In genomic region chr20:46090095-46090388, GRCh38 we compare ENCODE assay signal across 8 cellular contexts. TPM values are rescaled to one million over a fixed set of nuclear protein-coding genes. Genes with fewer than 3 reads are reported as not detected.
DNase-seq lines count a peak whose midpoint lies in the region; ATAC-seq and TF ChIP-seq lines count a peak whose summit lies in the region.

No MANE protein-coding gene starts in this region.

- H3F3A ChIP-seq in smooth muscle cell (ENCODE audit: low read depth), result no peaks in the 10 kb centered on the region

- BruUV-seq in HCT116 (replicated peaks; lab: Mats Ljungman, UMichigan), result no TSS peak

- intact Hi-C loops in HCT116 (cut with micrococcal nuclease), result no loop called here

- H3K9ac ChIP-seq in HCT116 (ENCODE audit: low read length) (peak overlapping the region; percentile 92), smooth muscle cell (ENCODE audit: low read depth) (peak overlapping the region; percentile 95)

- POLR2A ChIA-PET in HCT116 (lab: Charles Lee), result no interaction called here

- no peaks in the 10 kb centered on the region for H3K36me3 ChIP-seq in HCT116 (ENCODE audit: control insufficient read depth in 1 of 2, insufficient read depth in 2 of 2, low read length in 2 of 2)
- H3K36me3 ChIP-seq in hepatocyte (replicated peaks; ENCODE audit: insufficient read depth, low read depth), result no peaks in the 10 kb centered on the region
- no peaks in the 10 kb centered on the region for H3K36me3 ChIP-seq in smooth muscle cell (ENCODE audit: low read depth)

- WGBS in hepatocyte (ENCODE audit: low lambda C conversion rate, missing lambda C conversion rate), result 3% methylated on average over 7 of the region's 7 CpGs
- 5% methylated on average over 7 of the region's 7 CpGs for WGBS in smooth muscle cell (ENCODE audit: low lambda C conversion rate)

- H3K4me2 ChIP-seq in HCT116 (ENCODE audit: low read length) (peak overlapping the region; percentile 79), hepatocyte (peak overlapping the region; percentile 82), smooth muscle cell (peak overlapping the region; percentile 89)

- RAD21 ChIA-PET in HCT116 (lab: Charles Lee; ENCODE audit: low non-redundant PET in 1 of 2, low total read pairs in 2 of 2, uncharacterized antibody in 2 of 2, unreplicated experiment in 2 of 2), result no interaction called here

- TF ChIP-seq POLR2A in HCT116 (IDR thresholded peaks at IDR 0.05; ENCODE audit: borderline replicate concordance, extremely low read depth, insufficient read depth, insufficient read length), result peak; percentile 6

- H3K4me1 ChIP-seq in HCT116 (ENCODE audit: control insufficient read depth in 1 of 2, insufficient read depth in 2 of 2, low read length in 2 of 2), result peaks cover 21 to 44% of the 10 kb centered on the region in 2 experiments
- peaks cover 33% of the 10 kb centered on the region for H3K4me1 ChIP-seq in hepatocyte (ENCODE audit: insufficient read depth)
- H3K4me1 ChIP-seq in smooth muscle cell (ENCODE audit: low read depth), result peaks cover 21% of the 10 kb centered on the region

- ATAC-seq in HCT116, result peak; percentile 2
- no peak for ATAC-seq in GM18873 (IDR thresholded peaks at IDR 0.05; ENCODE audit: low FRiP score, unreplicated experiment)

- peak overlapping the region; percentile 84 to 93 for H3K4me3 ChIP-seq in HCT116 (replicated peaks in 1 of 2; ENCODE audit: low read depth in 1 of 2, low read length in 2 of 2)
- H3K4me3 ChIP-seq in WI38 (ENCODE audit: low read depth, low read length), result peak overlapping the region; percentile 88
- peak overlapping the region; percentile 49 for H3K4me3 ChIP-seq in hepatocyte
- H3K4me3 ChIP-seq in smooth muscle cell, result peak overlapping the region; percentile 68

- H3K27me3 ChIP-seq in HCT116 (ENCODE audit: insufficient read depth, low read length), result no peaks in the 10 kb centered on the region
- H3K27me3 ChIP-seq in hepatocyte, result no peaks in the 10 kb centered on the region
- H3K27me3 ChIP-seq in smooth muscle cell (ENCODE audit: low read depth), result no peaks in the 10 kb centered on the region

- no peaks in the 10 kb centered on the region for H3K9me2 ChIP-seq in HCT116 (ENCODE audit: insufficient read depth)
- no peaks in the 10 kb centered on the region for H3K9me2 ChIP-seq in hepatocyte (replicated peaks; ENCODE audit: insufficient read depth)

- no peaks in the 10 kb centered on the region for H3K9me3 ChIP-seq in HCT116 (ENCODE audit: control insufficient read depth in 1 of 2, insufficient read depth in 1 of 2, low read depth in 1 of 2, low read length in 2 of 2)
- H3K9me3 ChIP-seq in hepatocyte (ENCODE audit: low read depth), result no peaks in the 10 kb centered on the region
- no peaks in the 10 kb centered on the region for H3K9me3 ChIP-seq in smooth muscle cell (replicated peaks; ENCODE audit: low read depth)

- TF ChIP-seq RAD21 in HCT116 (IDR thresholded peaks at IDR 0.05; ENCODE audit: low read depth), result no peak

- H3K79me2 ChIP-seq in HCT116 (ENCODE audit: insufficient read depth, low read length), result peaks cover 45% of the 10 kb centered on the region
- peaks cover 44% of the 10 kb centered on the region for H3K79me2 ChIP-seq in hepatocyte
- peaks cover 39% of the 10 kb centered on the region for H3K79me2 ChIP-seq in smooth muscle cell (ENCODE audit: low read depth)

- peaks cover 18% of the 10 kb centered on the region; the same call in 1 of the 2 replicates for H4K20me1 ChIP-seq in HCT116 (ENCODE audit: insufficient read depth)
- H4K20me1 ChIP-seq in hepatocyte (ENCODE audit: insufficient read depth, poor library complexity, severe bottlenecking), result peaks cover 44% of the 10 kb centered on the region
- peaks cover 43% of the 10 kb centered on the region for H4K20me1 ChIP-seq in smooth muscle cell (ENCODE audit: low read depth)

- CTCF ChIA-PET in HCT116 (lab: Charles Lee), result no interaction called here

- TF ChIP-seq CTCF in HCT116 (IDR thresholded peaks at IDR 0.05 in 2 of 3, conservative IDR thresholded peaks at IDR 0.05 in 1 of 3; ENCODE audit: borderline replicate concordance in 1 of 3, insufficient read depth in 1 of 3, low read depth in 2 of 3, low read length in 2 of 3) (no peak), WI38 (IDR thresholded peaks at IDR 0.05; ENCODE audit: low read depth, low read length) (no peak), hepatocyte (IDR thresholded peaks at IDR 0.05; ENCODE audit: poor library complexity) (no peak), smooth muscle cell (IDR thresholded peaks at IDR 0.05; ENCODE audit: borderline replicate concordance, insufficient read depth, poor library complexity, severe bottlenecking) (no peak)

- H2AFZ ChIP-seq in HCT116 (ENCODE audit: low read depth, low read length, poor library complexity, severe bottlenecking) (peak overlapping the region; percentile 84), hepatocyte (peak overlapping the region; percentile 80), smooth muscle cell (ENCODE audit: low read depth) (peak overlapping the region; percentile 73)

- peak overlapping the region; percentile 95; the same call in 1 of the 2 replicates for H3K27ac ChIP-seq in HCT116 (ENCODE audit: low read depth, low read length)
- H3K27ac ChIP-seq in hepatocyte, result peak overlapping the region; percentile 16
- H3K27ac ChIP-seq in smooth muscle cell (ENCODE audit: low read depth), result peak overlapping the region; percentile 93

- DNase-seq in HCT116 (ENCODE audit: low read depth, low spot score) (no peak), hepatocyte (ENCODE audit: low spot score) (no peak), smooth muscle cell (lab: John Stamatoyannopoulos, UW; ENCODE audit: unreplicated experiment) (no peak), cortex of kidney (lab: John Stamatoyannopoulos, UW) (no peak), C1 segment of cervical spinal cord (lab: John Stamatoyannopoulos, UW) (no peak), inferior parietal cortex (ENCODE audit: extremely low spot score) (no peak)

TF ChIP-seq in HCT116, 20 proteins besides CTCF, POLR2A, EP300 and RAD21:
- TF ChIP-seq SP1 (IDR thresholded peaks at IDR 0.05; ENCODE audit: low read depth) (0 out of 2 replicates have a peak, but pooled peaks have one; percentile 2), ELF1 (IDR thresholded peaks at IDR 0.05; ENCODE audit: borderline replicate concordance, low read depth) (no peak; the same call in 1 of the 2 replicates), SIN3A (IDR thresholded peaks at IDR 0.05; ENCODE audit: low read depth) (peak; percentile 42; the same call in 1 of the 2 replicates)
TF ChIP-seq in HCT116: peak in this region for 2.

RNA-seq across cellular contexts. Expression of gene NCOA5, which starts 0.3 kb away (rescaled TPM):
- total RNA-seq in HCT116 (2021; ENCODE audit: unreplicated experiment), result 31.6 TPM
- 10.8 and 17.9 TPM in 2 replicates for polyA plus RNA-seq in HCT116 (2012)
- 24.0 and 25.6 TPM in 2 replicates for total RNA-seq in hepatocyte
- 24.1 and 26.2 TPM in 2 replicates for polyA plus RNA-seq in hepatocyte
- total RNA-seq in smooth muscle cell, result 9.5 and 11.4 TPM in 2 replicates
- polyA plus RNA-seq in smooth muscle cell, result 8.3 and 10.5 TPM in 2 replicates

RNA-seq across cellular contexts. Expression of gene CD40, which starts 28.1 kb away (rescaled TPM):
- total RNA-seq in HCT116 (2021; ENCODE audit: unreplicated experiment) (21.3 TPM), hepatocyte (2.8 and 3.2 TPM in 2 replicates), smooth muscle cell (13.8 and 14.5 TPM in 2 replicates)
- 29.4 and 30.2 TPM in 2 replicates for polyA plus RNA-seq in HCT116 (2012)
- polyA plus RNA-seq in hepatocyte (8.0 and 10.3 TPM in 2 replicates), smooth muscle cell (25.1 and 27.4 TPM in 2 replicates)

Comparison
In these comparisons a context has a peak if more than half of its experiments do, and no peak if none do; other contexts are left out.
1. H3K27ac ChIP-seq: peak in every context shown above with its lines; median percentile 95 in HCT116; 93 in smooth muscle cell; 16 in hepatocyte.